1 cellular context compared by ENCODE assay signal in genomic region chr6:166566026-166567011, GRCh38.
A peak's percentile ranks its signal among the peaks of the same experiment; 100 is the strongest.
TF ChIP-seq lines count a peak whose summit lies in the region.

No MANE protein-coding gene starts in this region.

TF ChIP-seq in HepG2, 621 proteins besides CTCF, POLR2A, EP300 and RAD21:
- TF ChIP-seq MAFG (CRISPR knock-in tag; IDR thresholded peaks at IDR 0.05) (no peak), FOXO4 (CRISPR knock-in tag; conservative IDR thresholded peaks at IDR 0.05) (0 out of 2 replicates have a peak, but pooled peaks have one; percentile 10)
